In the genomic region with DNA sequence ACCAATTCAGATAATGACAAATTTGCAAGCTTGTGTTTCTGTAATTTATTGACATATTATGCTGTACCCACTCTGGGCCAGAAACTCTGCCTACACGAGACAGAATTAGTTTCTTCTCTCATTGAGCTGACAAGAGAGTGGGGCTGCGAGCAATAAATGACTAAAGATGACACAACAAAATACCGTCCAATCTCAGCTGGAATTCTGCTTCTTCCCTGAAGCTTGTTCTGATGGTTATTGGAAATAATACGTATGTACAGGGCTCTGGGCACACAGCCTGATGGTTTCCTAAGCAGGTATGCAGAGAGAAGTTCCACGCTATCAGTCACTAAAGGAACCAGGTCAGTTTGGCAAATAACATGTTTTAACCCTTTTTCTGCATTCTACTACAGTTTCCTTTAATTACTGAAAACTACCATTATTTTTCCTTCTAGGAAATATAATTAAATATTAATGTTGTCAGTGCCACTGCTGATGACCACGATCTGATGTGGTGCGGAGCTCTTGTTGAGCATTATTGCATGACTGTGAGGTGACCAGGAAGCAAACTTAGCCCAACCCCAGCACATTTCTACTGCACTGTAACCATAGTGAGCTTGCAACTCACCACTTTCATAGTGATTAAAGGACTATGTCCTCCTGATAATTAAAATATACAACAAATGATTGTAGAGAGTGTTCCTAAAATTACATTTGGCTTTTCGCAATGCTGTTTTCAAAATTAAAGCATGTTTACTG, we compare ENCODE assay signal across 18 cellular contexts.
A peak's percentile ranks its signal among the peaks of the same experiment; 100 is the strongest.
DNase-seq lines count a peak whose midpoint lies in the region; ATAC-seq and TF ChIP-seq lines count a peak whose summit lies in the region.
"Had no signal": no experiment of that assay in that cellular context is flagged by ENCODE, and none has a peak within 500 bp of the region (broad histone marks: within the 10 kb centered on the region; RNA-seq: fewer than 3 reads in every experiment).

No MANE protein-coding gene starts in this region.

- TF ChIP-seq CTCF in psoas muscle (IDR thresholded peaks at IDR 0.05) = no peak
- TF ChIP-seq CTCF in CD8-positive, alpha-beta T cell (IDR thresholded peaks at IDR 0.05) = no peak

- POLR2A ChIA-PET in CD8-positive, alpha-beta T cell (lab: Charles Lee) = no interaction called here

- no peak overlapping the region for H3K27ac Mint-ChIP-seq in CD8-positive, alpha-beta T cell
- H3K27ac Mint-ChIP-seq: CD14-positive monocyte had no signal

- ATAC-seq in Right ventricle myocardium superior (ENCODE audit: poor library complexity) (peak; percentile 72), psoas muscle (peak; percentile 66 to 85 (median 84))
- no peak for ATAC-seq in CD8-positive, alpha-beta T cell

- peaks cover 5% of the 10 kb centered on the region for H3K4me1 Mint-ChIP-seq in CD8-positive, alpha-beta T cell (ENCODE audit: low read depth)
- H3K4me1 Mint-ChIP-seq: CD14-positive monocyte had no signal

- H3K4me1 ChIP-seq in psoas muscle = peaks cover 17% of the 10 kb centered on the region
- no peaks in the 10 kb centered on the region for H3K4me1 ChIP-seq in CD8-positive, alpha-beta T cell (ENCODE audit: insufficient read depth, low read length)

- peak overlapping the region; percentile 75 for H3K27ac ChIP-seq in psoas muscle
- H3K27ac ChIP-seq in CD8-positive, alpha-beta T cell (ENCODE audit: low read depth, low read length) = no peak overlapping the region

- H3K27me3 ChIP-seq in psoas muscle (ENCODE audit: insufficient read depth in 3 of 3, low read length in 2 of 3) = no peaks in the 10 kb centered on the region
- no peaks in the 10 kb centered on the region for H3K27me3 ChIP-seq in CD8-positive, alpha-beta T cell (ENCODE audit: insufficient read depth, low read length)

- in situ Hi-C loops in G401 (cut with HindIII; ENCODE audit: low sequenced_read_pairs) = no loop called here

- H3K9me3 ChIP-seq in psoas muscle = no peaks in the 10 kb centered on the region
- H3K9me3 ChIP-seq in CD8-positive, alpha-beta T cell (ENCODE audit: low read length) = no peaks in the 10 kb centered on the region
- H3K9me3 ChIP-seq: HAP-1 had no signal

- DNase-seq in G401 (ENCODE audit: low spot score) (peak; percentile 67), Right ventricle myocardium superior (no peak), kidney tubule cell (ENCODE audit: low spot score) (peak; percentile 17), psoas muscle (no peak), kidney glomerular epithelial cell (lab: John Stamatoyannopoulos, UW) (no peak), DMS79 (lab: John Stamatoyannopoulos, UW) (no peak)
- DNase-seq in CD8-positive, alpha-beta T cell = no peak
- DNase-seq: COR-L47, DMS153, IMR-90, Kasumi-1, NCI-H1105 treated with DMSO at 0.1 percent for 48 hours, NCI-H1694 treated with DMSO at 0.1 percent for 48 hours, NCI-H345, NCI-H69, SHP77 treated with DMSO at 0.1 percent for 48 hours had no signal

- peaks cover 4% of the 10 kb centered on the region for H3K9me3 Mint-ChIP-seq in CD8-positive, alpha-beta T cell

- H3K36me3 ChIP-seq in psoas muscle (ENCODE audit: insufficient read depth in 1 of 2, low read depth in 1 of 2) = no peaks in the 10 kb centered on the region
- H3K36me3 ChIP-seq in CD8-positive, alpha-beta T cell (ENCODE audit: insufficient read depth, low read length) = no peaks in the 10 kb centered on the region
- H3K36me3 ChIP-seq: HAP-1 had no signal

- H3K4me3 ChIP-seq in psoas muscle = peak overlapping the region; percentile 45
- H3K4me3 ChIP-seq in CD8-positive, alpha-beta T cell (ENCODE audit: low read depth, low read length) = no peak overlapping the region
- H3K4me3 ChIP-seq: HAP-1 had no signal

- no peaks in the 10 kb centered on the region for H3K27me3 Mint-ChIP-seq in CD8-positive, alpha-beta T cell (ENCODE audit: low read depth)

- 49 to 83% (median 57%) methylated on average over 8 of the region's 8 CpGs for WGBS in psoas muscle, 3 donors

- H3K36me3 Mint-ChIP-seq in CD8-positive, alpha-beta T cell = peaks cover 27% of the 10 kb centered on the region
- H3K36me3 Mint-ChIP-seq: CD14-positive monocyte had no signal

- CTCF ChIA-PET in CD8-positive, alpha-beta T cell (lab: Charles Lee) = no interaction called here

- H3K4me3 Mint-ChIP-seq in CD8-positive, alpha-beta T cell = no peak overlapping the region
- H3K4me3 Mint-ChIP-seq: CD14-positive monocyte had no signal

- intact Hi-C loops in Right ventricle myocardium superior (cut with DNase I) (no loop called here), psoas muscle (cut with DNase I) (loop anchor here in 1 of 2 donors (5.0 kb wide), 1 partner anchor 94 kb away; no protein-coding TSS in a partner anchor)
- intact Hi-C loops in CD8-positive, alpha-beta T cell (cut with DNase I, micrococcal nuclease) = no loop called here

Comparison
In these comparisons a context has a peak if more than half of its experiments do, and no peak if none do; other contexts are left out.
1. DNase-seq: peak in G401 (single experiment) and kidney tubule cell (single experiment); none in Right ventricle myocardium superior (single experiment), psoas muscle (0 of 2), kidney glomerular epithelial cell (single experiment), DMS79 (single experiment) and CD8-positive, alpha-beta T cell (0 of 7).